Comparison of ENCODE assay signal across 21 cellular contexts in the genomic region with DNA sequence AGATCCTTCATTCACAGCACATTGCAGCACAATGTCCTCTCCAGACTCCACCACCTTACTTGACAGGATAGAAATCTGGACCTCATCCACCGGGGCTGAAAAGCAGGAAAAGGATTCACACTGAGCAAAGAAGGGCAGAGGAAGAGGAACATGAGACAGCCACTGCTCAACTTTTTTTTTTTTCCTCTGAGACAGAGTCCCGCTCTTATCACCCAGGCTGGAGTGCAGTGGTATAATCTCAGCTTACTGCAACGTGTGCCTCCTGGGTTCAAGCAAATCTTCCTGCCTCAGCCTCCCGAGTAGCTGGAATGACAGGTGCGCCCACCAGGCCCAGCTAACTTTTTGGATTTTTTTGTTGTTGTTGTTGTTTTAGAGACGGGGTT. TPM values are rescaled to one million over a fixed set of nuclear protein-coding genes. Genes with fewer than 3 reads are reported as not detected.
DNase-seq lines count a peak whose midpoint lies in the region; ATAC-seq and TF ChIP-seq lines count a peak whose summit lies in the region.
"Had no signal": no experiment of that assay in that cellular context is flagged by ENCODE, and none has a peak within 500 bp of the region (broad histone marks: within the 10 kb centered on the region; RNA-seq: fewer than 3 reads in every experiment).

No MANE protein-coding gene starts in this region.

- H3K4me3 ChIP-seq in BLaER1 treated with 17β-estradiol and CSF1 and Interleukin-3, amounts not matched to agents 10 nM and 100 nM, result no peak overlapping the region
- H3K4me3 ChIP-seq in GM23248, result no peak overlapping the region
- no peak overlapping the region for H3K4me3 ChIP-seq in osteoblast (ENCODE audit: insufficient read depth, low read length)
- H3K4me3 ChIP-seq in body of pancreas, result no peak overlapping the region
- H3K4me3 ChIP-seq: uterus had no signal

- H3K27ac ChIP-seq in BLaER1 treated with 17β-estradiol and CSF1 and Interleukin-3, amounts not matched to agents 10 nM and 100 nM, result peak overlapping the region in 10 of 11 experiments; percentile 28 to 70 (median 44); a peak in 18 of 22 replicates
- peak overlapping the region; percentile 30; the same call in 1 of the 2 replicates for H3K27ac ChIP-seq in GM23248
- H3K27ac ChIP-seq in osteoblast (ENCODE audit: low read depth, low read length), result peak overlapping the region; percentile 77
- no peak overlapping the region for H3K27ac ChIP-seq in body of pancreas

- peak overlapping the region in 4 of 11 experiments; percentile 2 to 19 (median 11); a peak in 4 of 22 replicates for H3K9ac ChIP-seq in BLaER1 treated with 17β-estradiol and CSF1 and Interleukin-3, amounts not matched to agents 10 nM and 100 nM
- peak overlapping the region; percentile 12; the same call in 1 of the 2 replicates for H3K9ac ChIP-seq in GM23248

- H3K36me3 Mint-ChIP-seq in dendritic cell treated with granulocyte-macrophage colony-stimulating factor and Interleukin-4, amounts not matched to agents 40 ng/mL and 50 ng/mL, for 4 days (ENCODE audit: low read depth), result peaks cover 99% of the 10 kb centered on the region

- TF ChIP-seq CTCF in osteoblast (IDR thresholded peaks at IDR 0.05; ENCODE audit: extremely low read depth, low read depth, low read length) (no peak), GM13977 (IDR thresholded peaks at IDR 0.05; ENCODE audit: extremely low read depth, insufficient read depth, missing control alignments) (no peak), body of pancreas (IDR thresholded peaks at IDR 0.05) (no peak)

- H3K79me2 ChIP-seq in GM23248 (ENCODE audit: insufficient read depth), result no peaks in the 10 kb centered on the region
- no peaks in the 10 kb centered on the region for H3K79me2 ChIP-seq in osteoblast (ENCODE audit: insufficient read depth, low read length)

- H3K27ac Mint-ChIP-seq in dendritic cell treated with granulocyte-macrophage colony-stimulating factor and Interleukin-4, amounts not matched to agents 40 ng/mL and 50 ng/mL, for 4 days, result peak overlapping the region; percentile 53
- H3K27ac Mint-ChIP-seq: activated CD8-positive, alpha-beta memory T cell treated with anti-CD3 and anti-CD28 coated beads, Interleukin-2, amount 10 ng/mL, durations not matched to agents 7 days and 5 days had no signal

- no peaks in the 10 kb centered on the region for H3K27me3 ChIP-seq in BLaER1 treated with 17β-estradiol and CSF1 and Interleukin-3, amounts not matched to agents 10 nM and 100 nM
- H3K27me3 ChIP-seq in GM23248 (replicated peaks; ENCODE audit: insufficient read depth), result no peaks in the 10 kb centered on the region
- H3K27me3 ChIP-seq in osteoblast (ENCODE audit: insufficient read depth, low read length), result no peaks in the 10 kb centered on the region
- H3K27me3 ChIP-seq in body of pancreas, result no peaks in the 10 kb centered on the region
- H3K27me3 ChIP-seq: uterus had no signal

- ATAC-seq in GM18511 (IDR thresholded peaks at IDR 0.05; ENCODE audit: unreplicated experiment), result no peak
- no peak for ATAC-seq in body of pancreas
- ATAC-seq: activated CD4-positive, CD25-positive, alpha-beta regulatory T cell treated with anti-CD3 and anti-CD28 coated beads, Interleukin-2, amount 50 U/mL, for 24 hours; activated CD8-positive, alpha-beta memory T cell treated with anti-CD3 and anti-CD28 coated beads, Interleukin-2, amount 10 ng/mL, durations not matched to agents 7 days and 5 days had no signal

- peaks cover 50% of the 10 kb centered on the region for H3F3A ChIP-seq in GM23248 (ENCODE audit: insufficient read depth)

- H2AFZ ChIP-seq in GM23248 (no peak overlapping the region), osteoblast (ENCODE audit: low read length) (no peak overlapping the region)

- peaks cover 0 to 72% (median 0%) of the 10 kb centered on the region in 11 experiments; a peak in 10 of 22 replicates for H3K36me3 ChIP-seq in BLaER1 treated with 17β-estradiol and CSF1 and Interleukin-3, amounts not matched to agents 10 nM and 100 nM
- no peaks in the 10 kb centered on the region for H3K36me3 ChIP-seq in GM23248 (ENCODE audit: low read depth)
- H3K36me3 ChIP-seq in osteoblast (ENCODE audit: insufficient read depth, low read length), result no peaks in the 10 kb centered on the region
- no peaks in the 10 kb centered on the region for H3K36me3 ChIP-seq in body of pancreas (replicated peaks in 1 of 2; ENCODE audit: insufficient read depth in 1 of 2, low read depth in 2 of 2)
- H3K36me3 ChIP-seq: uterus had no signal

- peaks cover 21 to 58% (median 49%) of the 10 kb centered on the region in 10 experiments for H3K4me1 ChIP-seq in BLaER1 treated with 17β-estradiol and CSF1 and Interleukin-3, amounts not matched to agents 10 nM and 100 nM
- peaks cover 50% of the 10 kb centered on the region for H3K4me1 ChIP-seq in GM23248 (ENCODE audit: insufficient read depth)
- H3K4me1 ChIP-seq in osteoblast (ENCODE audit: insufficient read depth, low read length), result peaks cover 48% of the 10 kb centered on the region
- H3K4me1 ChIP-seq in body of pancreas, result no peaks in the 10 kb centered on the region
- H3K4me1 ChIP-seq: uterus had no signal

- H3K9me2 ChIP-seq in GM23248 (ENCODE audit: insufficient read depth), result no peaks in the 10 kb centered on the region

- no peaks in the 10 kb centered on the region for H4K20me1 ChIP-seq in BLaER1 treated with 17β-estradiol and CSF1 and Interleukin-3, amounts not matched to agents 10 nM and 100 nM
- H4K20me1 ChIP-seq in GM23248 (ENCODE audit: insufficient read depth) (no peaks in the 10 kb centered on the region), osteoblast (ENCODE audit: insufficient read depth, low read length) (no peaks in the 10 kb centered on the region)

- WGBS in GM23248 (ENCODE audit: low coverage in 1 of 2, low lambda C conversion rate in 2 of 2, missing lambda C conversion rate in 2 of 2), 2 experiments, result 62 to 66% methylated on average over 6 of the region's 6 CpGs
- WGBS in body of pancreas, 2 donors, result 59 to 62% methylated on average over 6 of the region's 6 CpGs

- H3K4me1 Mint-ChIP-seq in dendritic cell treated with granulocyte-macrophage colony-stimulating factor and Interleukin-4, amounts not matched to agents 40 ng/mL and 50 ng/mL, for 4 days (ENCODE audit: low read depth), result peaks cover 27% of the 10 kb centered on the region

- intact Hi-C loops in dendritic cell treated with granulocyte-macrophage colony-stimulating factor and Interleukin-4, amounts not matched to agents 40 ng/mL and 50 ng/mL, for 4 days (cut with micrococcal nuclease), result loop anchor here (5.0 kb wide), 1 partner anchor 34 kb away; no protein-coding TSS in a partner anchor
- intact Hi-C loops in body of pancreas (cut with DNase I), result no loop called here

- H3K4me3 Mint-ChIP-seq in dendritic cell treated with granulocyte-macrophage colony-stimulating factor and Interleukin-4, amounts not matched to agents 40 ng/mL and 50 ng/mL, for 4 days, result no peak overlapping the region
- H3K4me3 Mint-ChIP-seq: activated CD8-positive, alpha-beta memory T cell treated with anti-CD3 and anti-CD28 coated beads, Interleukin-2, amount 10 ng/mL, durations not matched to agents 7 days and 5 days had no signal

- H3K9me3 Mint-ChIP-seq in dendritic cell treated with granulocyte-macrophage colony-stimulating factor and Interleukin-4, amounts not matched to agents 40 ng/mL and 50 ng/mL, for 4 days, result no peaks in the 10 kb centered on the region

- H3K4me2 ChIP-seq in BLaER1 treated with 17β-estradiol and CSF1 and Interleukin-3, amounts not matched to agents 10 nM and 100 nM, result peak overlapping the region; percentile 57 to 77 (median 71)
- H3K4me2 ChIP-seq in GM23248 (ENCODE audit: unreplicated experiment), result peak overlapping the region; percentile 30
- peak overlapping the region; percentile 4 for H3K4me2 ChIP-seq in osteoblast (ENCODE audit: insufficient read depth, low read length)

- DNase-seq in GM23248, result no peak
- no peak for DNase-seq in osteoblast (ENCODE audit: insufficient read length, low spot score, missing footprints)
- no peak for DNase-seq in GM13977 (ENCODE audit: low spot score)
- no peak for DNase-seq in hippocampal formation (lab: John Stamatoyannopoulos, UW)
- no peak for DNase-seq in body of pancreas
- DNase-seq: activated CD8-positive, alpha-beta memory T cell treated with anti-CD3 and anti-CD28 coated beads, Interleukin-2, amount 10 ng/mL, durations not matched to agents 7 days and 5 days; activated effector memory CD4-positive, alpha-beta T cell treated with anti-CD3 and anti-CD28 coated beads, Interleukin-2, amount 50 U/mL, for 16 hours; anterior cingulate cortex; Caco-2; GDM1; KBM-7; NCI-H2081 treated with DMSO at 0.1 percent for 48 hours; NCI-H524; nucleus accumbens; right cardiac atrium; T1000; uterus had no signal

- no peaks in the 10 kb centered on the region for H3K27me3 Mint-ChIP-seq in dendritic cell treated with granulocyte-macrophage colony-stimulating factor and Interleukin-4, amounts not matched to agents 40 ng/mL and 50 ng/mL, for 4 days
- H3K27me3 Mint-ChIP-seq: activated CD8-positive, alpha-beta memory T cell treated with anti-CD3 and anti-CD28 coated beads, Interleukin-2, amount 10 ng/mL, durations not matched to agents 7 days and 5 days had no signal

- no peaks in the 10 kb centered on the region; a peak in 1 of 22 replicates for H3K9me3 ChIP-seq in BLaER1 treated with 17β-estradiol and CSF1 and Interleukin-3, amounts not matched to agents 10 nM and 100 nM (replicated peaks in 1 of 11)
- H3K9me3 ChIP-seq in GM23248 (ENCODE audit: low read depth) (no peaks in the 10 kb centered on the region), osteoblast (ENCODE audit: low read depth, low read length) (no peaks in the 10 kb centered on the region), body of pancreas (no peaks in the 10 kb centered on the region)
- H3K9me3 ChIP-seq: Caco-2, uterus had no signal

- in situ Hi-C loops in GM23248 (cut with MboI) (no loop called here), GM13977 (cut with MboI; ENCODE audit: low pct_unique_long_range_greater_than_20kb, low sequenced_read_pairs, unreplicated experiment) (no loop called here)

- TF ChIP-seq POLR2A in body of pancreas (IDR thresholded peaks at IDR 0.05), result no peak

RNA-seq across cellular contexts. Expression of gene PECAM1, which starts 34.4 kb away (rescaled TPM):
- total RNA-seq in GM23248 (2014; rRNA removed; shearing (Covaris generic)), result not detected in 2 replicates
- polyA plus RNA-seq in GM23248 (2016; fragmentation: Nextera tagmentation; extraction: Ambion mirVana), result 0.06 and 0.11 TPM in 2 replicates
- total RNA-seq in osteoblast (0.29 and 0.36 TPM in 2 replicates), body of pancreas (10 to 100 TPM; 12.5 to 45.4 TPM)

Comparison
In these comparisons a context has a peak if more than half of its experiments do, and no peak if none do; other contexts are left out.
1. H3K27ac ChIP-seq: peak in BLaER1 treated with 17β-estradiol and CSF1 and Interleukin-3, amounts not matched to agents 10 nM and 100 nM (10 of 11), GM23248 (single experiment) and osteoblast (single experiment); none in body of pancreas (0 of 4).
2. H3K4me2 ChIP-seq: peak in every context shown above with its lines; median percentile 71 in BLaER1 treated with 17β-estradiol and CSF1 and Interleukin-3, amounts not matched to agents 10 nM and 100 nM; 30 in GM23248; 4 in osteoblast.